26 cellular contexts compared by ENCODE assay signal in genomic region chr2:127417406-127417805, GRCh38. TPM values are rescaled to one million over a fixed set of nuclear protein-coding genes. Genes with fewer than 3 reads are reported as not detected.
DNase-seq lines count a peak whose midpoint lies in the region; ATAC-seq and TF ChIP-seq lines count a peak whose summit lies in the region.
"Had no signal": no experiment of that assay in that cellular context is flagged by ENCODE, and none has a peak within 500 bp of the region (broad histone marks: within the 10 kb centered on the region; RNA-seq: fewer than 3 reads in every experiment).

No MANE protein-coding gene starts in this region.

- peaks cover 12% of the 10 kb centered on the region for H3K27me3 Mint-ChIP-seq in CD8-positive, alpha-beta T cell (ENCODE audit: low read depth)

- intact Hi-C loops in CD8-positive, alpha-beta T cell (cut with DNase I, micrococcal nuclease): loop anchor here in 1 of 2 experiments (5.0 kb wide), 1 partner anchor 35 kb away; no protein-coding TSS in a partner anchor
- intact Hi-C loops in Right ventricle myocardium superior (cut with DNase I): no loop called here
- intact Hi-C loops in upper lobe of right lung (cut with DNase I): no loop called here

- H2AFZ ChIP-seq in osteoblast (ENCODE audit: low read length): no peak overlapping the region
- H2AFZ ChIP-seq: neural progenitor cell had no signal

- no peaks in the 10 kb centered on the region for H3K36me3 ChIP-seq in CD8-positive, alpha-beta T cell (ENCODE audit: insufficient read depth, low read length)
- no peaks in the 10 kb centered on the region for H3K36me3 ChIP-seq in KOPT-K1 (ENCODE audit: insufficient read depth, low read length)
- no peaks in the 10 kb centered on the region for H3K36me3 ChIP-seq in liver (ENCODE audit: control insufficient read depth in 4 of 4, insufficient read depth in 3 of 4, low read depth in 1 of 4, low read length in 3 of 4)
- no peaks in the 10 kb centered on the region for H3K36me3 ChIP-seq in osteoblast (ENCODE audit: insufficient read depth, low read length)
- no peaks in the 10 kb centered on the region for H3K36me3 ChIP-seq in upper lobe of right lung
- H3K36me3 ChIP-seq: heart right ventricle, neural progenitor cell, Peyer's patch, sigmoid colon, SJCRH30 had no signal

- peaks cover 11% of the 10 kb centered on the region for H3K4me1 ChIP-seq in CD8-positive, alpha-beta T cell (ENCODE audit: insufficient read depth, low read length)
- H3K4me1 ChIP-seq in liver (ENCODE audit: control insufficient read depth in 4 of 4, insufficient read depth in 4 of 4, low read length in 3 of 4): peaks cover 17 to 77% (median 55%) of the 10 kb centered on the region in 4 donors
- peaks cover 13% of the 10 kb centered on the region for H3K4me1 ChIP-seq in osteoblast (ENCODE audit: insufficient read depth, low read length)
- peaks cover 27% of the 10 kb centered on the region for H3K4me1 ChIP-seq in upper lobe of right lung

- H3K4me3 ChIP-seq in CD8-positive, alpha-beta T cell (ENCODE audit: low read depth, low read length): no peak overlapping the region
- H3K4me3 ChIP-seq in liver (ENCODE audit: low read depth in 1 of 3, low read length in 3 of 3) (no peak overlapping the region), osteoblast (ENCODE audit: insufficient read depth, low read length) (no peak overlapping the region), upper lobe of right lung (no peak overlapping the region)
- H3K4me3 ChIP-seq: heart right ventricle, neural progenitor cell, sigmoid colon had no signal

- H3K9me3 ChIP-seq in CD8-positive, alpha-beta T cell (ENCODE audit: low read length): no peaks in the 10 kb centered on the region
- H3K9me3 ChIP-seq in KOPT-K1 (ENCODE audit: insufficient read depth, low read length, poor library complexity, severe bottlenecking) (no peaks in the 10 kb centered on the region), liver (ENCODE audit: control insufficient read depth in 4 of 4, low read length in 3 of 4) (no peaks in the 10 kb centered on the region), osteoblast (ENCODE audit: low read depth, low read length) (no peaks in the 10 kb centered on the region), upper lobe of right lung (no peaks in the 10 kb centered on the region)
- H3K9me3 ChIP-seq: Peyer's patch, sigmoid colon had no signal

- H3K27ac Mint-ChIP-seq in CD8-positive, alpha-beta T cell: no peak overlapping the region
- H3K27ac Mint-ChIP-seq: neural progenitor cell; stimulated activated naive CD8-positive, alpha-beta T cell treated with anti-CD3 and anti-CD28 coated beads, Interleukin-15, Interleukin-2, amounts not matched to agents 100 ng/mL and 50 ng/mL, for 24 hours had no signal

- 70% methylated on average over 8 of the region's 8 CpGs for WGBS in liver

- no peak for ATAC-seq in CD8-positive, alpha-beta T cell
- ATAC-seq in Right ventricle myocardium superior (ENCODE audit: poor library complexity) (no peak), upper lobe of right lung (no peak)
- ATAC-seq: foreskin keratinocyte, heart right ventricle had no signal

- H3K79me2 ChIP-seq in osteoblast (ENCODE audit: insufficient read depth, low read length): no peaks in the 10 kb centered on the region

- POLR2A ChIA-PET in CD8-positive, alpha-beta T cell (lab: Charles Lee): no interaction called here

- peaks cover 8% of the 10 kb centered on the region for H3K27me3 ChIP-seq in CD8-positive, alpha-beta T cell (ENCODE audit: insufficient read depth, low read length)
- no peaks in the 10 kb centered on the region for H3K27me3 ChIP-seq in liver (ENCODE audit: control insufficient read depth in 4 of 4, insufficient read depth in 4 of 4, low read length in 3 of 4)
- H3K27me3 ChIP-seq in osteoblast (ENCODE audit: insufficient read depth, low read length): peaks cover 17% of the 10 kb centered on the region
- H3K27me3 ChIP-seq in upper lobe of right lung: peaks cover 6% of the 10 kb centered on the region
- H3K27me3 ChIP-seq: SJCRH30 had no signal

- peaks cover 2% of the 10 kb centered on the region for H3K9me3 Mint-ChIP-seq in CD8-positive, alpha-beta T cell
- H3K9me3 Mint-ChIP-seq: stimulated activated naive CD8-positive, alpha-beta T cell treated with anti-CD3 and anti-CD28 coated beads, Interleukin-15, Interleukin-2, amounts not matched to agents 100 ng/mL and 50 ng/mL, for 24 hours had no signal

- H4K20me1 ChIP-seq in osteoblast (ENCODE audit: insufficient read depth, low read length): no peaks in the 10 kb centered on the region

- no peak overlapping the region for H3K4me2 ChIP-seq in osteoblast (ENCODE audit: insufficient read depth, low read length)
- H3K4me2 ChIP-seq: neural progenitor cell had no signal

- no peak for TF ChIP-seq RAD21 in liver (IDR thresholded peaks at IDR 0.05)

- DNase-seq in CD8-positive, alpha-beta T cell: no peak
- DNase-seq in osteoblast (ENCODE audit: insufficient read length, low spot score, missing footprints) (peak; percentile 71), Right ventricle myocardium superior (no peak), NCI-H1105 treated with DMSO at 0.1 percent for 48 hours (lab: John Stamatoyannopoulos, UW) (no peak), upper lobe of right lung (no peak)
- DNase-seq: activated CD4-positive, alpha-beta T cell treated with anti-CD3 and anti-CD28 coated beads for 48 hours; activated effector memory CD4-positive, alpha-beta T cell treated with Interleukin-2 at 50 U/mL for 16 hours; DMS79; effector CD4-positive, alpha-beta T cell; foreskin keratinocyte; GOT3; heart right ventricle; KG1; midbrain; NCI-H526; sigmoid colon; SJCRH30; T-helper 1 cell had no signal

- no peak for TF ChIP-seq CTCF in CD8-positive, alpha-beta T cell (IDR thresholded peaks at IDR 0.05)
- TF ChIP-seq CTCF in liver (IDR thresholded peaks at IDR 0.05; ENCODE audit: low read depth, low read length, missing input control): no peak
- no peak for TF ChIP-seq CTCF in osteoblast (IDR thresholded peaks at IDR 0.05; ENCODE audit: extremely low read depth, low read depth, low read length)
- no peak for TF ChIP-seq CTCF in upper lobe of right lung (IDR thresholded peaks at IDR 0.05)

- peaks cover 20% of the 10 kb centered on the region for H3K4me1 Mint-ChIP-seq in CD8-positive, alpha-beta T cell (ENCODE audit: low read depth)

- H3K36me3 Mint-ChIP-seq in CD8-positive, alpha-beta T cell: no peaks in the 10 kb centered on the region
- H3K36me3 Mint-ChIP-seq: brain, neural progenitor cell had no signal

- H3K27ac ChIP-seq in CD8-positive, alpha-beta T cell (ENCODE audit: low read depth, low read length): no peak overlapping the region
- H3K27ac ChIP-seq in KOPT-K1 (ENCODE audit: low read depth, low read length, poor library complexity, severe bottlenecking): peak overlapping the region; percentile 86
- peak overlapping the region; percentile 91 to 92 for H3K27ac ChIP-seq in liver (ENCODE audit: low read depth in 1 of 2, low read length in 2 of 2)
- no peak overlapping the region for H3K27ac ChIP-seq in osteoblast (ENCODE audit: low read depth, low read length)
- H3K27ac ChIP-seq in upper lobe of right lung: no peak overlapping the region
- H3K27ac ChIP-seq: foreskin keratinocyte, heart right ventricle, neural progenitor cell, Peyer's patch, sigmoid colon had no signal

- CTCF ChIA-PET in CD8-positive, alpha-beta T cell (lab: Charles Lee): interaction anchor here (1.6 kb wide), 1 partner anchor 83 kb away, joined by 4 read pairs; no protein-coding TSS in a partner anchor

- H3K9ac ChIP-seq in liver (ENCODE audit: low read depth in 1 of 2, low read length in 2 of 2): no peak overlapping the region
- H3K9ac ChIP-seq: neural progenitor cell had no signal

- H3K4me3 Mint-ChIP-seq in CD8-positive, alpha-beta T cell: peak overlapping the region; percentile 42

TF ChIP-seq in liver, 16 proteins besides CTCF, POLR2A, EP300 and RAD21:
- no peak for TF ChIP-seq EGR1 (IDR thresholded peaks at IDR 0.05; ENCODE audit: low read depth in 2 of 2)
- TF ChIP-seq RXRA (IDR thresholded peaks at IDR 0.05): no peak
- TF ChIP-seq SP1 (IDR thresholded peaks at IDR 0.05): no peak
- TF ChIP-seq GABPA (IDR thresholded peaks at IDR 0.05 in 1 of 2, conservative IDR thresholded peaks at IDR 0.05 in 1 of 2): no peak
- TF ChIP-seq, protein P1, sequence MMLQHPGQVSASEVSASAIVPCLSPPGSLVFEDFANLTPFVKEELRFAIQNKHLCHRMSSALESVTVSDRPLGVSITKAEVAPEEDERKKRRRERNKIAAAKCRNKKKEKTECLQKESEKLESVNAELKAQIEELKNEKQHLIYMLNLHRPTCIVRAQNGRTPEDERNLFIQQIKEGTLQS (IDR thresholded peaks at IDR 0.05): no peak
- TF ChIP-seq, protein P2, sequence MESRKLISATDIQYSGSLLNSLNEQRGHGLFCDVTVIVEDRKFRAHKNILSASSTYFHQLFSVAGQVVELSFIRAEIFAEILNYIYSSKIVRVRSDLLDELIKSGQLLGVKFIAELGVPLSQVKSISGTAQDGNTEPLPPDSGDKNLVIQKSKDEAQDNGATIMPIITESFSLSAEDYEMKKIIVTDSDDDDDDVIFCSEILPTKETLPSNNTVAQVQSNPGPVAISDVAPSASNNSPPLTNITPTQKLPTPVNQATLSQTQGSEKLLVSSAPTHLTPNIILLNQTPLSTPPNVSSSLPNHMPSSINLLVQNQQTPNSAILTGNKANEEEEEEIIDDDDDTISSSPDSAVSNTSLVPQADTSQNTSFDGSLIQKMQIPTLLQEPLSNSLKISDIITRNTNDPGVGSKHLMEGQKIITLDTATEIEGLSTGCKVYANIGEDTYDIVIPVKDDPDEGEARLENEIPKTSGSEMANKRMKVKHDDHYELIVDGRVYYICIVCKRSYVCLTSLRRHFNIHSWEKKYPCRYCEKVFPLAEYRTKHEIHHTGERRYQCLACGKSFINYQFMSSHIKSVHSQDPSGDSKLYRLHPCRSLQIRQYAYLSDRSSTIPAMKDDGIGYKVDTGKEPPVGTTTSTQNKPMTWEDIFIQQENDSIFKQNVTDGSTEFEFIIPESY (IDR thresholded peaks at IDR 0.05): no peak
- no peak for TF ChIP-seq JUND (IDR thresholded peaks at IDR 0.05)
- TF ChIP-seq, protein P3, sequence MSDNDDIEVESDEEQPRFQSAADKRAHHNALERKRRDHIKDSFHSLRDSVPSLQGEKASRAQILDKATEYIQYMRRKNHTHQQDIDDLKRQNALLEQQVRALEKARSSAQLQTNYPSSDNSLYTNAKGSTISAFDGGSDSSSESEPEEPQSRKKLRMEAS (IDR thresholded peaks at IDR 0.05): no peak
- no peak for TF ChIP-seq NR2F2 (IDR thresholded peaks at IDR 0.05)
- TF ChIP-seq HNF4G (IDR thresholded peaks at IDR 0.05): no peak
- no peak for TF ChIP-seq TAF1 (conservative IDR thresholded peaks at IDR 0.05)

RNA-seq across cellular contexts. Expression of gene PROC, which starts 0.8 kb away (rescaled TPM):
- total RNA-seq in CD8-positive, alpha-beta T cell: under 1 TPM in 1 of 2 experiments, not detected in 1; 0.33 TPM
- total RNA-seq in liver: 100 to 1,000 TPM; 150 to 376 TPM
- polyA plus RNA-seq in liver: 100 to 1,000 TPM; 305 to 407 TPM
- total RNA-seq in osteoblast: 0.29 TPM in 1 of 2 replicates, not detected in the other
- not detected for total RNA-seq in Right ventricle myocardium superior
- not detected for total RNA-seq in upper lobe of right lung
- total RNA-seq: heart right ventricle, HT1080, posterior vena cava, sigmoid colon, SJCRH30 had no signal
- polyA plus RNA-seq: heart right ventricle had no signal

RNA-seq across cellular contexts. Expression of gene MAP3K2, which starts 29.6 kb away (rescaled TPM):
- 100 to 1,000 TPM; 126 to 137 TPM for total RNA-seq in CD8-positive, alpha-beta T cell
- total RNA-seq in liver (10 to 100 TPM; 22.0 to 46.2 TPM), osteoblast (64.1 and 65.4 TPM in 2 replicates), Right ventricle myocardium superior (22.5 TPM), upper lobe of right lung (71.5 TPM)
- 10 to 100 TPM in 1 of 2 donors, 1 to 10 TPM in 1; 5.9 to 12.1 TPM for polyA plus RNA-seq in liver

Comparison
In these comparisons a context has a peak if more than half of its experiments do, and no peak if none do; other contexts are left out.
1. H3K27ac ChIP-seq: peak in KOPT-K1 (single experiment) and liver (2 of 2); none in CD8-positive, alpha-beta T cell (single experiment), osteoblast (single experiment) and upper lobe of right lung (single experiment).
2. RNA of gene PROC, which starts 0.8 kb away (total RNA-seq): 150 to 376 TPM in liver; not detected in upper lobe of right lung (single experiment), 0.33 TPM in CD8-positive, alpha-beta T cell, 0.29 TPM in osteoblast and not detected in Right ventricle myocardium superior (single experiment); every median in the first group is over 100 times any median in the second.